Comparison of ENCODE assay signal across 9 cellular contexts in genomic region chr7:73606801-73607691, GRCh38. TPM values are rescaled to one million over a fixed set of nuclear protein-coding genes. Genes with fewer than 3 reads are reported as not detected.
DNase-seq lines count a peak whose midpoint lies in the region; ATAC-seq and TF ChIP-seq lines count a peak whose summit lies in the region.
"Had no signal": no experiment of that assay in that cellular context is flagged by ENCODE, and none has a peak within 500 bp of the region (broad histone marks: within the 10 kb centered on the region; RNA-seq: fewer than 3 reads in every experiment).

No MANE protein-coding gene starts in this region.

- no peaks in the 10 kb centered on the region for H3K4me1 Mint-ChIP-seq in activated T-cell treated with anti-CD3 and anti-CD28 coated beads, Interleukin-2, amount 50 U/mL, for 72 hours (ENCODE audit: low read depth)

- DNase-seq in AG08396 (ENCODE audit: low spot score) (peak; percentile 83), GM20000 (ENCODE audit: low spot score) (peak; percentile 86), foreskin keratinocyte (no peak), ovary (peak; percentile 48 to 77 (median 70)), upper lobe of left lung (peak; percentile 37 to 94)
- DNase-seq in activated T-cell treated with anti-CD3 and anti-CD28 coated beads, Interleukin-2, amount 50 U/mL, for 72 hours, result peak; percentile 74 to 77

- peaks cover 20% of the 10 kb centered on the region for H3K27me3 Mint-ChIP-seq in activated T-cell treated with anti-CD3 and anti-CD28 coated beads, Interleukin-2, amount 50 U/mL, for 72 hours (ENCODE audit: low read depth)

- peak; percentile 85 for TF ChIP-seq CTCF in GM20000 (IDR thresholded peaks at IDR 0.05; ENCODE audit: extremely low read depth, missing control alignments)
- TF ChIP-seq CTCF in OCI-LY3 (IDR thresholded peaks at IDR 0.05; ENCODE audit: low read depth, low read length), result peak; percentile 98
- peak; percentile 92 for TF ChIP-seq CTCF in foreskin keratinocyte (conservative IDR thresholded peaks at IDR 0.05)
- peak; percentile 69 to 84 (median 82) for TF ChIP-seq CTCF in ovary (IDR thresholded peaks at IDR 0.05)
- TF ChIP-seq CTCF in upper lobe of left lung (IDR thresholded peaks at IDR 0.05), result peak; percentile 83 to 91 (median 87)

- no peak overlapping the region for H3K27ac Mint-ChIP-seq in activated T-cell treated with anti-CD3 and anti-CD28 coated beads, Interleukin-2, amount 50 U/mL, for 72 hours

- H3K27ac ChIP-seq in OCI-LY3 (ENCODE audit: low read length), result no peak overlapping the region
- no peak overlapping the region for H3K27ac ChIP-seq in foreskin keratinocyte
- no peak overlapping the region for H3K27ac ChIP-seq in ovary
- no peak overlapping the region for H3K27ac ChIP-seq in upper lobe of left lung
- H3K27ac ChIP-seq: skin epidermis had no signal

- no peak for TF ChIP-seq EP300 in ovary (IDR thresholded peaks at IDR 0.05)
- no peak for TF ChIP-seq EP300 in upper lobe of left lung (IDR thresholded peaks at IDR 0.05)

- no peaks in the 10 kb centered on the region for H4K20me1 ChIP-seq in OCI-LY3 (ENCODE audit: insufficient read depth, low read length)

- H3K79me2 ChIP-seq in OCI-LY3 (ENCODE audit: low read length), result no peaks in the 10 kb centered on the region

- H3K4me1 ChIP-seq in OCI-LY3 (ENCODE audit: low read length), result no peaks in the 10 kb centered on the region
- H3K4me1 ChIP-seq in foreskin keratinocyte, result peaks cover 6% of the 10 kb centered on the region
- no peaks in the 10 kb centered on the region for H3K4me1 ChIP-seq in ovary (ENCODE audit: insufficient read depth)
- H3K4me1 ChIP-seq in upper lobe of left lung, result peaks cover 3 to 7% (median 6%) of the 10 kb centered on the region in 4 donors

- H3K27me3 ChIP-seq in OCI-LY3 (ENCODE audit: low read depth, low read length) (no peaks in the 10 kb centered on the region), foreskin keratinocyte (peaks cover 3% of the 10 kb centered on the region), ovary (no peaks in the 10 kb centered on the region), upper lobe of left lung (peaks cover 0 to 5% (median 0%) of the 10 kb centered on the region in 4 donors)

- intact Hi-C loops in ovary (cut with DNase I), result loop anchor here in 3 of 4 donors (1.0 to 10.0 kb wide), 5 partner anchors 58 to 250 kb away; partner anchors contain the start of gene VPS37D (in 2 of the 3)

- no peaks in the 10 kb centered on the region for H3K9me3 Mint-ChIP-seq in activated T-cell treated with anti-CD3 and anti-CD28 coated beads, Interleukin-2, amount 50 U/mL, for 72 hours

- H3K4me3 Mint-ChIP-seq in activated T-cell treated with anti-CD3 and anti-CD28 coated beads, Interleukin-2, amount 50 U/mL, for 72 hours, result no peak overlapping the region

- no peak for TF ChIP-seq POLR2A in ovary (IDR thresholded peaks at IDR 0.05)
- TF ChIP-seq POLR2A in upper lobe of left lung (IDR thresholded peaks at IDR 0.05), result no peak

- H3K4me3 ChIP-seq in OCI-LY3 (ENCODE audit: low read length), result no peak overlapping the region
- H3K4me3 ChIP-seq in ovary, result no peak overlapping the region
- no peak overlapping the region for H3K4me3 ChIP-seq in upper lobe of left lung
- H3K4me3 ChIP-seq: skin epidermis had no signal

- no peaks in the 10 kb centered on the region for H3K9me3 ChIP-seq in OCI-LY3 (ENCODE audit: insufficient read depth, low read length)
- H3K9me3 ChIP-seq in ovary, result no peaks in the 10 kb centered on the region
- H3K9me3 ChIP-seq in upper lobe of left lung, result no peaks in the 10 kb centered on the region

- peak; percentile 79 for ATAC-seq in activated T-cell treated with anti-CD3 and anti-CD28 coated beads, Interleukin-2, amount 50 U/mL, for 72 hours (replicated peaks in 1 of 2)
- peak; percentile 32 for ATAC-seq in foreskin keratinocyte
- peak; percentile 51 to 81 for ATAC-seq in upper lobe of left lung (ENCODE audit: low FRiP score in 2 of 2)
- ATAC-seq in HG03457 (IDR thresholded peaks at IDR 0.05; ENCODE audit: unreplicated experiment), result no peak

- no peaks in the 10 kb centered on the region for H3K36me3 ChIP-seq in OCI-LY3 (replicated peaks; ENCODE audit: low read depth, low read length)
- H3K36me3 ChIP-seq in ovary, result no peaks in the 10 kb centered on the region
- H3K36me3 ChIP-seq in upper lobe of left lung, result no peaks in the 10 kb centered on the region

- peak overlapping the region; percentile 31; the same call in 1 of the 2 replicates for H2AFZ ChIP-seq in OCI-LY3 (ENCODE audit: low read depth, low read length)

- 7 to 9% (median 8%) methylated on average over 27 to 36 of the region's 36 CpGs for WGBS in ovary, 3 donors
- WGBS in upper lobe of left lung, 2 donors, result 6 to 19% methylated on average over 3 to 36 of the region's 36 CpGs

- H3K36me3 Mint-ChIP-seq in activated T-cell treated with anti-CD3 and anti-CD28 coated beads, Interleukin-2, amount 50 U/mL, for 72 hours (ENCODE audit: insufficient read depth in 2 of 2), result no peaks in the 10 kb centered on the region

- H3K9ac ChIP-seq in OCI-LY3 (ENCODE audit: low read length), result no peak overlapping the region

- peak overlapping the region; percentile 33 for H3K4me2 ChIP-seq in OCI-LY3 (ENCODE audit: low read length)

RNA-seq across cellular contexts. Expression of gene MLXIPL, which starts 17.3 kb away (rescaled TPM):
- under 1 TPM in 1 of 2 donors, not detected in 1; 0.14 TPM for total RNA-seq in activated T-cell treated with anti-CD3 and anti-CD28 coated beads, Interleukin-2, amount 50 U/mL, for 72 hours
- total RNA-seq in foreskin keratinocyte (0.32 and 0.61 TPM in 2 replicates), ovary (10 to 100 TPM in 2 of 7 donors, 1 to 10 TPM in 4, under 1 TPM in 1; 0.71 to 49.6 (median 5.4) TPM), upper lobe of left lung (10 to 100 TPM in 5 of 6 donors, 1 to 10 TPM in 1; 8.1 to 39.8 (median 14.4) TPM)
- polyA plus RNA-seq in foreskin keratinocyte (0.31 and 1.3 TPM in 2 replicates), ovary (under 1 TPM; 0.27 to 0.71 TPM)

RNA-seq across cellular contexts. Expression of gene TBL2, which starts 28.7 kb away (rescaled TPM):
- total RNA-seq in activated T-cell treated with anti-CD3 and anti-CD28 coated beads, Interleukin-2, amount 50 U/mL, for 72 hours, result 10 to 100 TPM; 27.7 to 29.6 TPM
- 31.0 and 37.7 TPM in 2 replicates for total RNA-seq in foreskin keratinocyte
- 23.0 and 25.0 TPM in 2 replicates for polyA plus RNA-seq in foreskin keratinocyte
- 10 to 100 TPM; 32.7 to 47.3 (median 42.5) TPM for total RNA-seq in ovary
- 10 to 100 TPM; 26.6 to 28.9 TPM for polyA plus RNA-seq in ovary
- total RNA-seq in upper lobe of left lung, result 10 to 100 TPM; 15.7 to 52.9 (median 30.7) TPM

RNA-seq across cellular contexts. Expression of gene BCL7B, which starts 49.6 kb away (rescaled TPM):
- 10 to 100 TPM; 64.7 to 71.6 TPM for total RNA-seq in activated T-cell treated with anti-CD3 and anti-CD28 coated beads, Interleukin-2, amount 50 U/mL, for 72 hours
- 40.9 and 45.4 TPM in 2 replicates for total RNA-seq in foreskin keratinocyte
- 52.8 and 57.8 TPM in 2 replicates for polyA plus RNA-seq in foreskin keratinocyte
- 10 to 100 TPM; 29.5 to 52.4 (median 34.0) TPM for total RNA-seq in ovary
- 10 to 100 TPM; 31.8 to 44.8 TPM for polyA plus RNA-seq in ovary
- total RNA-seq in upper lobe of left lung, result 10 to 100 TPM; 50.3 to 95.9 (median 62.5) TPM

Comparison
In these comparisons a context has a peak if more than half of its experiments do, and no peak if none do; other contexts are left out.
1. DNase-seq: peak in AG08396 (single experiment), GM20000 (single experiment), activated T-cell treated with anti-CD3 and anti-CD28 coated beads, Interleukin-2, amount 50 U/mL, for 72 hours (2 of 2), ovary (5 of 5) and upper lobe of left lung (2 of 2); none in foreskin keratinocyte (0 of 2).
2. Peak in every context shown above with its lines, with median percentiles within 50 percentile points of each other: CTCF ChIP-seq.